Comparison of ENCODE assay signal across 10 cellular contexts in genomic region chr12:644818-645552, GRCh38. TPM values are rescaled to one million over a fixed set of nuclear protein-coding genes. Genes with fewer than 3 reads are reported as not detected.
DNase-seq lines count a peak whose midpoint lies in the region; ATAC-seq and TF ChIP-seq lines count a peak whose summit lies in the region.
"Had no signal": no experiment of that assay in that cellular context is flagged by ENCODE, and none has a peak within 500 bp of the region (broad histone marks: within the 10 kb centered on the region; RNA-seq: fewer than 3 reads in every experiment).

No MANE protein-coding gene starts in this region.

- WGBS in right cardiac atrium: 59% methylated on average over 6 of the region's 6 CpGs

- no peaks in the 10 kb centered on the region for H3K36me3 ChIP-seq in mucosa of descending colon (ENCODE audit: low read depth)

- peak overlapping the region; percentile 95 for H3K27ac ChIP-seq in angular gyrus (ENCODE audit: low read depth, low read length)
- H3K27ac ChIP-seq in right cardiac atrium (ENCODE audit: low read length): peak overlapping the region; percentile 97
- H3K27ac ChIP-seq in skin epidermis: peak overlapping the region in 18 of 21 experiments; percentile 11 to 100 (median 98)

- H3K27me3 ChIP-seq in right cardiac atrium (ENCODE audit: control insufficient read depth, insufficient read depth): no peaks in the 10 kb centered on the region

- intact Hi-C loops in right cardiac atrium (cut with DNase I) (loop anchor here (5.0 to 10.0 kb wide), 6 partner anchors 38 to 170 kb away; partner anchors contain the start of gene WNK1 (in 3 of the 4)), mucosa of descending colon (cut with DNase I, micrococcal nuclease) (no loop called here)

- no peak for TF ChIP-seq CTCF in mucosa of descending colon (IDR thresholded peaks at IDR 0.05)

- H3K4me1 ChIP-seq in right cardiac atrium (ENCODE audit: control insufficient read depth, insufficient read depth, low read length) (peaks cover 16% of the 10 kb centered on the region), mucosa of descending colon (ENCODE audit: low read depth) (no peaks in the 10 kb centered on the region)

- peak in 1 of 2 donors; percentile 5 for ATAC-seq in right cardiac atrium
- no peak for ATAC-seq in GM19324 (IDR thresholded peaks at IDR 0.05; ENCODE audit: low FRiP score, unreplicated experiment)
- ATAC-seq in mucosa of descending colon: no peak

- H3K4me3 ChIP-seq in right cardiac atrium (ENCODE audit: low read length) (no peak overlapping the region), skin epidermis (no peak overlapping the region), mucosa of descending colon (no peak overlapping the region)

- in situ Hi-C loops in G401 (cut with HindIII; ENCODE audit: low sequenced_read_pairs): no loop called here

- DNase-seq in G401 (ENCODE audit: low spot score) (peak; percentile 84), right cardiac atrium (peak; percentile 46 to 79 (median 73)), GDM1 (lab: John Stamatoyannopoulos, UW) (no peak), dedifferentiated amniotic fluid mesenchymal stem cell (ENCODE audit: extremely low spot score) (no peak), mucosa of descending colon (no peak)
- DNase-seq: NCI-H1048, RPMI8226 had no signal

- H3K9me3 ChIP-seq in right cardiac atrium (ENCODE audit: control insufficient read depth, low read length): no peaks in the 10 kb centered on the region
- H3K9me3 ChIP-seq in mucosa of descending colon: no peaks in the 10 kb centered on the region

RNA-seq across cellular contexts. Expression of gene NINJ2, which starts 18.3 kb away (rescaled TPM):
- total RNA-seq in G401 (2014; rRNA removed; shearing (Covaris generic)): 0.31 and 5.0 TPM in 2 replicates
- total RNA-seq in right cardiac atrium: 1 to 10 TPM; 3.6 to 7.4 (median 5.5) TPM
- polyA plus RNA-seq in right cardiac atrium: 5.9 TPM
- total RNA-seq in mucosa of descending colon: 1 to 10 TPM; 3.6 to 5.2 (median 3.8) TPM

Comparison
In these comparisons a context has a peak if more than half of its experiments do, and no peak if none do; other contexts are left out.
1. DNase-seq: peak in G401 (single experiment) and right cardiac atrium (3 of 3); none in GDM1 (single experiment), dedifferentiated amniotic fluid mesenchymal stem cell (single experiment) and mucosa of descending colon (0 of 3).
2. intact Hi-C loops: an anchor here in right cardiac atrium (5.0 to 10.0 kb wide); none called in mucosa of descending colon.
3. Peak in every context shown above with its lines, with median percentiles within 50 percentile points of each other: H3K27ac ChIP-seq.